ENCODE assay signal across 16 cellular contexts in the genomic region with DNA sequence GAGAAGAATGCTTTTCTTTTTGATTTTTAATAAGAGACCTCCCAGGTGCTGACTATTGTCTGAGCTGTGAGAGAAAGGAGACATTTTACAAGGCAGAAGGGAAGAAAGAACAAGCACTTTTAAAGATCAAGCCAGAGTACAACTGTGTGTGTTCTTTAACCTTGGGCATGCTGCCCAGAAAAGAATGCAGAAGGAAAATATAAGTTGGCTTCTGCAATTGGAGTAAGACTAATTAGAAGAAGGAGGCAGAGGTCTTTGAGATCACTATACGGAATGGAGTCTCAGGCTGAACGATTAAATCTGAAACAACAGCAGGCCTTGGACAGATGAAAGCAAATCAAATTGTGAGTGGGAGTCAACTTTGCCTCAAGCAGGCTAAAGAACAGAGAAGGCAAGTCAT.
DNase-seq lines count a peak whose midpoint lies in the region; ATAC-seq and TF ChIP-seq lines count a peak whose summit lies in the region.
"Had no signal": no experiment of that assay in that cellular context is flagged by ENCODE, and none has a peak within 500 bp of the region (broad histone marks: within the 10 kb centered on the region; RNA-seq: fewer than 3 reads in every experiment).

No MANE protein-coding gene starts in this region.

- DNase-seq in activated CD4-positive, alpha-beta T cell treated with anti-CD3 and anti-CD28 coated beads, Interleukin-2, amount 10 ng/mL, durations not matched to agents 24 days and 14 days: peak; percentile 37
- DNase-seq in activated CD4-positive, alpha-beta T cell treated with anti-CD3 and anti-CD28 coated beads for 48 hours: no peak
- DNase-seq in dermis blood vessel endothelial cell (peak; percentile 28), mucosa of descending colon (peak in 1 of 3 donors; percentile 81), testis (peak; percentile 76), DMS79 (lab: John Stamatoyannopoulos, UW) (no peak)
- DNase-seq: activated CD4-positive, CD25-positive, alpha-beta regulatory T cell; CD4-positive, alpha-beta memory T cell; NCI-H748 treated with DMSO at 0.1 percent for 48 hours; Peyer's patch; stimulated activated CD8-positive, alpha-beta memory T cell treated with anti-CD3 and anti-CD28 coated beads, Interleukin-4, amount 100 ng/mL, for 48 hours had no signal

- H3K4me1 ChIP-seq in mucosa of descending colon (ENCODE audit: low read depth): peaks cover 5% of the 10 kb centered on the region
- peaks cover 17% of the 10 kb centered on the region for H3K4me1 ChIP-seq in testis
- H3K4me1 ChIP-seq: Peyer's patch had no signal

- H3K9me3 Mint-ChIP-seq in activated CD4-positive, alpha-beta T cell treated with anti-CD3 and anti-CD28 coated beads, Interleukin-2, amount 10 ng/mL, durations not matched to agents 24 days and 14 days: no peaks in the 10 kb centered on the region
- H3K9me3 Mint-ChIP-seq: activated naive CD4-positive, alpha-beta T cell treated with anti-CD3 and anti-CD28 coated beads, Interleukin-2, amount 50 U/mL, for 72 hours had no signal

- no peaks in the 10 kb centered on the region for H3K4me1 Mint-ChIP-seq in activated CD4-positive, alpha-beta T cell treated with anti-CD3 and anti-CD28 coated beads, Interleukin-2, amount 10 ng/mL, durations not matched to agents 24 days and 14 days
- H3K4me1 Mint-ChIP-seq: CD4-positive, alpha-beta memory T cell had no signal

- H3K27ac Mint-ChIP-seq in activated CD4-positive, alpha-beta T cell treated with anti-CD3 and anti-CD28 coated beads, Interleukin-2, amount 10 ng/mL, durations not matched to agents 24 days and 14 days: no peak overlapping the region
- H3K27ac Mint-ChIP-seq: activated naive CD4-positive, alpha-beta T cell treated with anti-CD3 and anti-CD28 coated beads, Interleukin-2, amount 50 U/mL, for 72 hours; CD4-positive, alpha-beta memory T cell had no signal

- ATAC-seq in mucosa of descending colon (peak; percentile 67), HG03442 (IDR thresholded peaks at IDR 0.05; ENCODE audit: unreplicated experiment) (no peak), HG03097 (IDR thresholded peaks at IDR 0.05; ENCODE audit: low FRiP score, unreplicated experiment) (no peak)
- ATAC-seq: activated naive CD4-positive, alpha-beta T cell treated with anti-CD3 and anti-CD28 coated beads, Interleukin-2, amount 50 U/mL, for 72 hours had no signal

- H3K4me3 ChIP-seq in mucosa of descending colon: no peak overlapping the region
- no peak overlapping the region for H3K4me3 ChIP-seq in testis
- H3K4me3 ChIP-seq: coronary artery, ovary, Peyer's patch had no signal

- intact Hi-C loops in activated CD4-positive, alpha-beta T cell treated with anti-CD3 and anti-CD28 coated beads, Interleukin-2, amount 10 ng/mL, durations not matched to agents 24 days and 14 days (cut with micrococcal nuclease): no loop called here
- intact Hi-C loops in mucosa of descending colon (cut with DNase I, micrococcal nuclease) (no loop called here), testis (cut with DNase I; ENCODE audit: low total_unique reads) (no loop called here)

- no peaks in the 10 kb centered on the region for H3K36me3 Mint-ChIP-seq in activated CD4-positive, alpha-beta T cell treated with anti-CD3 and anti-CD28 coated beads, Interleukin-2, amount 10 ng/mL, durations not matched to agents 24 days and 14 days (ENCODE audit: low read depth)
- H3K36me3 Mint-ChIP-seq: activated naive CD4-positive, alpha-beta T cell treated with anti-CD3 and anti-CD28 coated beads, Interleukin-2, amount 50 U/mL, for 72 hours; CD4-positive, alpha-beta memory T cell had no signal

- no peaks in the 10 kb centered on the region for H3K9me3 ChIP-seq in mucosa of descending colon
- no peaks in the 10 kb centered on the region for H3K9me3 ChIP-seq in testis
- H3K9me3 ChIP-seq: ovary, Peyer's patch had no signal

- H3K27me3 Mint-ChIP-seq in activated CD4-positive, alpha-beta T cell treated with anti-CD3 and anti-CD28 coated beads, Interleukin-2, amount 10 ng/mL, durations not matched to agents 24 days and 14 days: peaks cover 4% of the 10 kb centered on the region

- peak overlapping the region; percentile 21 to 48 for H3K27ac ChIP-seq in testis
- H3K27ac ChIP-seq: coronary artery, ovary, Peyer's patch had no signal

- H3K27me3 ChIP-seq in testis: no peaks in the 10 kb centered on the region
- H3K27me3 ChIP-seq: ovary, Peyer's patch had no signal

- 14 to 21% methylated on average over 2 of the region's 2 CpGs for WGBS in testis, 2 donors

- no peak for TF ChIP-seq CTCF in mucosa of descending colon (IDR thresholded peaks at IDR 0.05)
- no peak for TF ChIP-seq CTCF in testis (IDR thresholded peaks at IDR 0.05)

- no peak overlapping the region for H3K4me3 Mint-ChIP-seq in activated CD4-positive, alpha-beta T cell treated with anti-CD3 and anti-CD28 coated beads, Interleukin-2, amount 10 ng/mL, durations not matched to agents 24 days and 14 days
- H3K4me3 Mint-ChIP-seq: CD4-positive, alpha-beta memory T cell had no signal

- TF ChIP-seq POLR2A in testis (IDR thresholded peaks at IDR 0.05): no peak

- H3K36me3 ChIP-seq in mucosa of descending colon (ENCODE audit: low read depth) (no peaks in the 10 kb centered on the region), testis (ENCODE audit: low read depth, missing control alignments) (no peaks in the 10 kb centered on the region)
- H3K36me3 ChIP-seq: ovary, Peyer's patch had no signal

Comparison
In these comparisons a context has a peak if more than half of its experiments do, and no peak if none do; other contexts are left out.
1. DNase-seq: peak in activated CD4-positive, alpha-beta T cell treated with anti-CD3 and anti-CD28 coated beads, Interleukin-2, amount 10 ng/mL, durations not matched to agents 24 days and 14 days (single experiment), dermis blood vessel endothelial cell (single experiment) and testis (single experiment); none in activated CD4-positive, alpha-beta T cell treated with anti-CD3 and anti-CD28 coated beads for 48 hours (single experiment) and DMS79 (single experiment).